In genomic region chrY:21240206-21240605, GRCh38 we compare ENCODE assay signal across 10 cellular contexts.
A peak's percentile ranks its signal among the peaks of the same experiment; 100 is the strongest.
DNase-seq lines count a peak whose midpoint lies in the region; ATAC-seq, FAIRE-seq and TF ChIP-seq lines count a peak whose summit lies in the region.
"Had no signal": no experiment of that assay in that cellular context is flagged by ENCODE, and none has a peak within 500 bp of the region (broad histone marks: within the 10 kb centered on the region; RNA-seq: fewer than 3 reads in every experiment).

No MANE protein-coding gene starts in this region.

- H3K9me3 ChIP-seq in kidney (ENCODE audit: control insufficient read depth in 1 of 2, low read length in 2 of 2), result no peaks in the 10 kb centered on the region
- H3K9me3 ChIP-seq: esophagus squamous epithelium, ovary had no signal

- H3K27ac ChIP-seq in kidney (ENCODE audit: low read depth in 2 of 2, low read length in 2 of 2), result no peak overlapping the region
- H3K27ac ChIP-seq: ovary had no signal

- ATAC-seq in GM19035 (IDR thresholded peaks at IDR 0.05; ENCODE audit: unreplicated experiment) (peak; percentile 99), HG02759 (IDR thresholded peaks at IDR 0.05; ENCODE audit: unreplicated experiment) (peak; percentile 97)

- H3K4me3 ChIP-seq in kidney (ENCODE audit: low read length in 2 of 2), result no peak overlapping the region
- H3K4me3 ChIP-seq: esophagus squamous epithelium, ovary had no signal

- no peak overlapping the region for H3K9ac ChIP-seq in kidney (ENCODE audit: low read length in 2 of 2)

- no peak for TF ChIP-seq CTCF in kidney (IDR thresholded peaks at IDR 0.05; ENCODE audit: borderline replicate concordance, extremely low read depth, insufficient read depth)

- intact Hi-C loops in kidney (cut with DNase I), result no loop called here

- no peaks in the 10 kb centered on the region for H3K4me1 ChIP-seq in kidney (ENCODE audit: control insufficient read depth in 1 of 2, insufficient read depth in 1 of 2, low read depth in 1 of 2, low read length in 2 of 2)
- H3K4me1 ChIP-seq: esophagus squamous epithelium had no signal

- H3K36me3 ChIP-seq in kidney (ENCODE audit: control insufficient read depth in 1 of 2, insufficient read depth in 2 of 2, low read length in 2 of 2), result no peaks in the 10 kb centered on the region
- H3K36me3 ChIP-seq: esophagus squamous epithelium, ovary had no signal

- DNase-seq in SKM-1 treated with dmso at 0.1 percent for 144 hours (lab: John Stamatoyannopoulos, UW; ENCODE audit: unreplicated experiment) (peak; percentile 39), medulla oblongata (ENCODE audit: extremely low spot score) (peak; percentile 36), kidney (no peak), NCI-H748 (lab: John Stamatoyannopoulos, UW; ENCODE audit: unreplicated experiment) (no peak), NCI-H1417 treated with DMSO at 0.1 percent for 48 hours (lab: John Stamatoyannopoulos, UW) (no peak)
- DNase-seq: esophagus squamous epithelium, ovary had no signal

- FAIRE-seq in kidney (lab: Jason Lieb, UNC), result no peak
- FAIRE-seq: keratinocyte had no signal

Comparison
In these comparisons a context has a peak if more than half of its experiments do, and no peak if none do; other contexts are left out.
1. DNase-seq: peak in SKM-1 treated with dmso at 0.1 percent for 144 hours (single experiment) and medulla oblongata (single experiment); none in kidney (single experiment), NCI-H748 (single experiment) and NCI-H1417 treated with DMSO at 0.1 percent for 48 hours (single experiment).